Comparison of ENCODE assay signal across 16 cellular contexts in the genomic region with DNA sequence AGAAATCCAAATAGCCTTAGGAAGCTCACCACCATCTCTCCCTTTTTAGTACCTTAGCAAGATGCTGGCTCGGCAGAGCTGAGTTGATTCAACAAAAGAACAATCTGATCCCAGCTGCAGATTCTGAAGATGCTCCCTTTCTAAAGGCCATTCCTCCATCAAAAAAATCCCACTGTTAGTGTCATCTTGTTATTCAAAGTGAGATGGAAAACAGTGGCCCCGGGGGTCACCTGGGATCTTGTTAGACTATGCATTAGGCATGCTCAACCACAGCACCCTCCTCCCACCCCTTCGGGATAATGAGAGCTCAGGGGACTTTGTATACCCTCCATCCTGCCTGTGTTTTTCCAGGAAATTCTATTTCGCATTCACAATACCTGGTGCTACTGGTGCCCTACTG. TPM values are rescaled to one million over a fixed set of nuclear protein-coding genes. Genes with fewer than 3 reads are reported as not detected.
DNase-seq lines count a peak whose midpoint lies in the region; ATAC-seq, FAIRE-seq and TF ChIP-seq lines count a peak whose summit lies in the region.
"Had no signal": no experiment of that assay in that cellular context is flagged by ENCODE, and none has a peak within 500 bp of the region (broad histone marks: within the 10 kb centered on the region; RNA-seq: fewer than 3 reads in every experiment).

No MANE protein-coding gene starts in this region.

- peaks cover 51% of the 10 kb centered on the region for H3K79me2 ChIP-seq in HepG2 (ENCODE audit: insufficient read depth, low read length)
- H3K79me2 ChIP-seq in H1 (ENCODE audit: control insufficient read depth in 1 of 2, insufficient read depth in 2 of 2, low read length in 2 of 2), result peaks cover 18 to 70% of the 10 kb centered on the region in 2 experiments

- H3K9ac ChIP-seq in HepG2 (ENCODE audit: insufficient read depth, low read depth, low read length) (no peak overlapping the region), NT2/D1 (ENCODE audit: insufficient read length, low read depth) (no peak overlapping the region), H1 (replicated peaks in 1 of 4; ENCODE audit: extremely low read depth in 1 of 4, low read depth in 3 of 4, low read length in 3 of 4) (no peak overlapping the region)

- no peak overlapping the region for H3K14ac ChIP-seq in H1 (ENCODE audit: insufficient read length)

- DNase-seq in HepG2 (ENCODE audit: low spot score), result no peak
- DNase-seq in right lobe of liver, result no peak
- DNase-seq in NT2/D1 (ENCODE audit: low read depth, low spot score), result peak; percentile 78
- DNase-seq in H1 (ENCODE audit: low read depth in 1 of 2, low spot score in 2 of 2), result peak; percentile 47 to 62
- no peak for DNase-seq in stimulated activated naive CD8-positive, alpha-beta T cell treated with anti-CD3 and anti-CD28 coated beads, Interleukin-15, amount 100 ng/mL, for 72 hours
- no peak for DNase-seq in NCI-H82 treated with DMSO at 0.1 percent for 48 hours (lab: John Stamatoyannopoulos, UW; ENCODE audit: unreplicated experiment)
- DNase-seq in stimulated activated naive CD4-positive, alpha-beta T cell treated with Interleukin-2 at 50 U/mL for 16 hours (lab: John Stamatoyannopoulos, UW), result no peak
- DNase-seq in sigmoid colon, result no peak
- DNase-seq: activated CD4-positive, alpha-beta T cell treated with anti-CD3 and anti-CD28 coated beads for 4 hours; DMS79 treated with DMSO at 0.1 percent for 48 hours; Karpas-422; NCI-H187 treated with DMSO at 0.1 percent for 48 hours; stomach; SW 1271 had no signal

- in situ Hi-C loops in HepG2 (cut with HindIII; ENCODE audit: extremely low pct_ligation_motif_present, low pct_unique_long_range_greater_than_20kb), result no loop called here

- no peak for TF ChIP-seq EP300 in HepG2 (IDR thresholded peaks at IDR 0.05; ENCODE audit: low read depth in 2 of 2, low read length in 2 of 2)
- no peak for TF ChIP-seq EP300 in HepG2 (CRISPR knock-in tag; IDR thresholded peaks at IDR 0.05; ENCODE audit: borderline replicate concordance)
- TF ChIP-seq EP300 in H1 (IDR thresholded peaks at IDR 0.05; ENCODE audit: borderline replicate concordance in 1 of 2, low read depth in 2 of 2, low read length in 2 of 2), result no peak
- no peak for TF ChIP-seq EP300 in sigmoid colon (IDR thresholded peaks at IDR 0.05)

- intact Hi-C loops in HepG2 (cut with micrococcal nuclease; ENCODE audit: unreplicated experiment) (loop anchor here (10.0 kb wide), 1 partner anchor 113 kb away; no protein-coding TSS in a partner anchor), right lobe of liver (cut with DNase I) (no loop called here), sigmoid colon (cut with DNase I) (no loop called here)

- H2BK20ac ChIP-seq in H1 (ENCODE audit: low read length), result no peak overlapping the region

- H3K23ac ChIP-seq in H1 (ENCODE audit: insufficient read length), result no peak overlapping the region

- TF ChIP-seq RAD21 in HepG2 (CRISPR knock-in tag; IDR thresholded peaks at IDR 0.05), result no peak
- no peak for TF ChIP-seq RAD21 in H1 (IDR thresholded peaks at IDR 0.05 in 1 of 2, conservative IDR thresholded peaks at IDR 0.05 in 1 of 2; ENCODE audit: low read depth in 2 of 2, low read length in 2 of 2)

- peaks cover 0 to 31% of the 10 kb centered on the region in 2 experiments; a peak in 3 of 5 replicates for H3K36me3 ChIP-seq in HepG2 (replicated peaks in 1 of 2; ENCODE audit: control insufficient read depth in 1 of 2, insufficient read depth in 2 of 2, low read length in 2 of 2)
- no peaks in the 10 kb centered on the region for H3K36me3 ChIP-seq in right lobe of liver
- H3K36me3 ChIP-seq in NT2/D1 (ENCODE audit: insufficient read depth, insufficient read length, low read length), result peaks cover 39% of the 10 kb centered on the region
- peaks cover 5 to 38% (median 32%) of the 10 kb centered on the region in 4 experiments for H3K36me3 ChIP-seq in H1 (ENCODE audit: control insufficient read depth in 2 of 4, insufficient read depth in 4 of 4, low read length in 3 of 4)
- H3K36me3 ChIP-seq in sigmoid colon, result no peaks in the 10 kb centered on the region
- H3K36me3 ChIP-seq: right atrium auricular region had no signal

- H3K27me3 ChIP-seq in HepG2 (ENCODE audit: control insufficient read depth in 1 of 2, insufficient read depth in 2 of 2, low read length in 2 of 2) (no peaks in the 10 kb centered on the region; a peak in 1 of 5 replicates), right lobe of liver (no peaks in the 10 kb centered on the region), NT2/D1 (ENCODE audit: insufficient read depth, insufficient read length) (no peaks in the 10 kb centered on the region), H1 (replicated peaks in 1 of 4; ENCODE audit: control insufficient read depth in 3 of 4, extremely low read depth in 1 of 4, insufficient read depth in 3 of 4, low read length in 3 of 4) (no peaks in the 10 kb centered on the region), sigmoid colon (no peaks in the 10 kb centered on the region)
- H3K27me3 ChIP-seq: right atrium auricular region, stomach had no signal

- H4K20me1 ChIP-seq in HepG2 (ENCODE audit: insufficient read depth, low read length) (no peaks in the 10 kb centered on the region), H1 (replicated peaks in 1 of 2; ENCODE audit: control insufficient read depth in 1 of 2, insufficient read depth in 2 of 2, low read length in 2 of 2) (peaks cover 2 to 7% of the 10 kb centered on the region in 2 experiments)

- H2AFZ ChIP-seq in HepG2 (ENCODE audit: low read length) (no peak overlapping the region), H1 (ENCODE audit: low read length) (no peak overlapping the region)

- peaks cover 8% of the 10 kb centered on the region; the same call in 1 of the 2 replicates for H3K79me1 ChIP-seq in H1 (ENCODE audit: low read depth, low read length)

- FAIRE-seq in HepG2 (lab: Jason Lieb, UNC) (no peak), H1 (lab: Jason Lieb, UNC) (peak; percentile 72)
- FAIRE-seq: endometrium had no signal

- H3K4me2 ChIP-seq in HepG2 (ENCODE audit: low read depth, low read length), result 0 out of 2 replicates have a peak overlapping the region, but pooled peaks have one; percentile 82
- H3K4me2 ChIP-seq in H1 (ENCODE audit: insufficient read depth in 1 of 2, low read depth in 2 of 2, low read length in 2 of 2), result peak overlapping the region; percentile 83 to 99

- CTCF ChIA-PET in HepG2 (lab: Yijun Ruan, JAX; ENCODE audit: low intra/inter-chr PET ratio, low total read pairs), result no interaction called here
- CTCF ChIA-PET in H1 (lab: Charles Lee; ENCODE audit: partially characterized antibody), result no interaction called here

- no peak overlapping the region for H3K4ac ChIP-seq in H1 (replicated peaks; ENCODE audit: insufficient read length, low read depth, low read length)

- no peak overlapping the region for H4K8ac ChIP-seq in H1 (ENCODE audit: extremely low read depth, insufficient read depth, low read length)

- H2BK15ac ChIP-seq in H1 (ENCODE audit: low read length), result no peak overlapping the region

- H3K56ac ChIP-seq in H1 (replicated peaks; ENCODE audit: insufficient read length, low read depth, low read length), result no peak overlapping the region

- peak overlapping the region in 1 of 2 donors; percentile 54 for H3K27ac Mint-ChIP-seq in stimulated activated naive CD8-positive, alpha-beta T cell treated with anti-CD3 and anti-CD28 coated beads, Interleukin-15, amount 100 ng/mL, for 72 hours

- H3K4me3 Mint-ChIP-seq in stimulated activated naive CD8-positive, alpha-beta T cell treated with anti-CD3 and anti-CD28 coated beads, Interleukin-15, amount 100 ng/mL, for 72 hours, result peak overlapping the region; percentile 18 to 24

- 81% methylated on average over 4 of the region's 4 CpGs for WGBS in HepG2 (ENCODE audit: low lambda C conversion rate)
- WGBS in right lobe of liver (ENCODE audit: insufficient coverage, low coverage, low lambda C conversion rate, missing lambda C conversion rate), result 54% methylated on average over 4 of the region's 4 CpGs
- WGBS in H1 (ENCODE audit: extremely low coverage in 1 of 2, insufficient coverage in 1 of 2, insufficient read length in 1 of 2, insufficient replicate concordance in 2 of 2, low coverage in 1 of 2, low lambda C conversion rate in 2 of 2, missing lambda C conversion rate in 1 of 2), 2 experiments, result 10% methylated on average over 4 of the region's 4 CpGs; no CpG with 5 or more reads in 1 of the 2 experiments
- 75% methylated on average over 4 of the region's 4 CpGs for WGBS in sigmoid colon, 2 donors

- H2AK5ac ChIP-seq in H1 (ENCODE audit: low read depth, low read length), result no peak overlapping the region

- no peak overlapping the region for H3K18ac ChIP-seq in H1 (ENCODE audit: extremely low read depth, low read length)

- H2BK120ac ChIP-seq in H1 (replicated peaks; ENCODE audit: low read depth, low read length), result no peak overlapping the region

- TF ChIP-seq POLR2A in HepG2 (IDR thresholded peaks at IDR 0.05; ENCODE audit: insufficient read depth in 1 of 2, low read depth in 2 of 2, low read length in 2 of 2) (no peak), right lobe of liver (IDR thresholded peaks at IDR 0.05) (no peak), H1 (IDR thresholded peaks at IDR 0.05; ENCODE audit: control extremely low read depth in 1 of 2, low read depth in 2 of 2, low read length in 2 of 2) (no peak), sigmoid colon (IDR thresholded peaks at IDR 0.05) (no peak)

- no peak overlapping the region for H2BK5ac ChIP-seq in H1 (ENCODE audit: low read depth, low read length)

- H3K27me3 Mint-ChIP-seq in stimulated activated naive CD8-positive, alpha-beta T cell treated with anti-CD3 and anti-CD28 coated beads, Interleukin-15, amount 100 ng/mL, for 72 hours, result no peaks in the 10 kb centered on the region

- TF ChIP-seq CTCF in HepG2 (CRISPR knock-in tag; IDR thresholded peaks at IDR 0.05), result no peak
- no peak for TF ChIP-seq CTCF in right lobe of liver (IDR thresholded peaks at IDR 0.05)
- no peak for TF ChIP-seq CTCF in H1 (IDR thresholded peaks at IDR 0.05; ENCODE audit: control extremely low read depth in 1 of 3, insufficient read depth in 1 of 3, low read depth in 1 of 3, low read length in 3 of 3)
- TF ChIP-seq CTCF in sigmoid colon (IDR thresholded peaks at IDR 0.05), result no peak

- H3K4me1 Mint-ChIP-seq in stimulated activated naive CD8-positive, alpha-beta T cell treated with anti-CD3 and anti-CD28 coated beads, Interleukin-15, amount 100 ng/mL, for 72 hours, result peaks cover 54% of the 10 kb centered on the region

- BruUV-seq in HepG2 (replicated peaks; lab: Mats Ljungman, UMichigan), result no TSS peak

- peaks cover 46% of the 10 kb centered on the region for H3K4me1 ChIP-seq in HepG2 (ENCODE audit: insufficient read depth, low read length)
- no peaks in the 10 kb centered on the region for H3K4me1 ChIP-seq in right lobe of liver
- peaks cover 4% of the 10 kb centered on the region for H3K4me1 ChIP-seq in NT2/D1 (ENCODE audit: insufficient read depth, insufficient read length)
- H3K4me1 ChIP-seq in H1 (replicated peaks in 1 of 4; ENCODE audit: control insufficient read depth in 3 of 4, insufficient read depth in 4 of 4, low read length in 3 of 4), result peaks cover 6 to 20% (median 12%) of the 10 kb centered on the region in 4 experiments; a peak in 6 of 7 replicates
- peaks cover 0 to 18% (median 13%) of the 10 kb centered on the region in 4 donors for H3K4me1 ChIP-seq in sigmoid colon

- H3K27ac ChIP-seq in HepG2 (ENCODE audit: extremely low read length, insufficient read depth, low read length) (no peak overlapping the region), right lobe of liver (no peak overlapping the region), H1 (ENCODE audit: low read depth, low read length) (no peak overlapping the region), sigmoid colon (no peak overlapping the region)
- H3K27ac ChIP-seq: right atrium auricular region, stomach had no signal

- no peak overlapping the region for H3K4me3 ChIP-seq in HepG2 (replicated peaks in 1 of 3; ENCODE audit: insufficient read depth in 1 of 3, low read depth in 2 of 3, low read length in 3 of 3)
- H3K4me3 ChIP-seq in right lobe of liver, result no peak overlapping the region
- no peak overlapping the region for H3K4me3 ChIP-seq in NT2/D1 (ENCODE audit: insufficient read length, low read depth)
- peak overlapping the region; percentile 7 to 96 (median 42); a peak in 6 of 8 replicates for H3K4me3 ChIP-seq in H1 (ENCODE audit: extremely low read depth in 1 of 4, insufficient read depth in 2 of 4, low read depth in 3 of 4, low read length in 4 of 4)
- H3K4me3 ChIP-seq in sigmoid colon, result no peak overlapping the region
- H3K4me3 ChIP-seq: right atrium auricular region, stomach had no signal

- ATAC-seq in HepG2, result no peak
- ATAC-seq in right lobe of liver, result no peak
- no peak for ATAC-seq in stimulated activated naive CD8-positive, alpha-beta T cell treated with anti-CD3 and anti-CD28 coated beads, Interleukin-15, amount 100 ng/mL, for 72 hours

- peak overlapping the region; percentile 54 for H4K5ac ChIP-seq in H1 (ENCODE audit: insufficient read length, low read depth, low read length)

- POLR2A ChIA-PET in HepG2 (lab: Yijun Ruan, JAX), result no interaction called here
- POLR2A ChIA-PET in H1 (lab: Charles Lee; ENCODE audit: partially characterized antibody), result interaction anchor here (1.2 to 1.7 kb wide), 2 partner anchors 28 to 45 kb away, joined by 3 read pairs; no protein-coding TSS in a partner anchor

- H2BK12ac ChIP-seq in H1 (ENCODE audit: low read depth, low read length), result no peak overlapping the region

- H3K9me3 Mint-ChIP-seq in stimulated activated naive CD8-positive, alpha-beta T cell treated with anti-CD3 and anti-CD28 coated beads, Interleukin-15, amount 100 ng/mL, for 72 hours, result peaks cover 0 to under 1% of the 10 kb centered on the region in 2 donors

- H3K9me3 ChIP-seq in HepG2 (ENCODE audit: low read length) (no peaks in the 10 kb centered on the region), right lobe of liver (no peaks in the 10 kb centered on the region), NT2/D1 (ENCODE audit: insufficient read depth, low read length) (peaks cover 2% of the 10 kb centered on the region; the same call in 1 of the 2 replicates), H1 (ENCODE audit: insufficient read depth in 2 of 2, low read depth in 1 of 2, low read length in 1 of 2) (no peaks in the 10 kb centered on the region), sigmoid colon (no peaks in the 10 kb centered on the region)
- H3K9me3 ChIP-seq: right atrium auricular region had no signal

- H4K91ac ChIP-seq in H1 (replicated peaks; ENCODE audit: insufficient read length, low read length), result no peak overlapping the region

- H3K23me2 ChIP-seq in H1 (ENCODE audit: low read depth, low read length), result peaks cover 6% of the 10 kb centered on the region; the same call in 1 of the 2 replicates

RNA-seq across cellular contexts. Expression of a gene that starts 2.4 kb away (rescaled TPM):
- 30.7 and 46.3 TPM in 2 replicates for total RNA-seq in HepG2 (2016; rRNA removed; fragmentation: Illumina TruSeq; extraction: Trizol)
- 4.3 and 4.9 TPM in 2 replicates for total RNA-seq in HepG2 (2016; cell fraction: cytosol; rRNA removed; fragmentation: Illumina TruSeq; extraction: Trizol; ENCODE audit: low read depth)
- 31.3 and 48.9 TPM in 2 replicates for total RNA-seq in HepG2 (2016; cell fraction: insoluble cytoplasmic fraction; rRNA removed; fragmentation: Illumina TruSeq; extraction: Trizol)
- 10.3 and 10.6 TPM in 2 replicates for total RNA-seq in HepG2 (2016; cell fraction: membrane; rRNA removed; fragmentation: Illumina TruSeq; extraction: Trizol)
- 33.8 and 35.6 TPM in 2 replicates for total RNA-seq in HepG2 (2016; cell fraction: nucleus; rRNA removed; fragmentation: Illumina TruSeq; extraction: Trizol)
- polyA plus RNA-seq in HepG2 (2011; rRNA removed), result 10.4 and 15.1 TPM in 2 replicates
- polyA plus RNA-seq in HepG2 (2011; cell fraction: cytosol; rRNA removed), result 10.6 and 12.1 TPM in 2 replicates
- polyA plus RNA-seq in HepG2 (2011; cell fraction: nucleus; rRNA removed), result 14.6 and 15.9 TPM in 2 replicates
- 9.7 and 17.7 TPM in 2 replicates for polyA plus RNA-seq in HepG2 (2012)
- polyA plus RNA-seq in HepG2 (2016; cell fraction: cytosol; fragmentation: Illumina TruSeq; extraction: Trizol; ENCODE audit: low read depth), result 0.87 and 1.1 TPM in 2 replicates
- 41.4 and 43.6 TPM in 2 replicates for polyA plus RNA-seq in HepG2 (2016; cell fraction: insoluble cytoplasmic fraction; fragmentation: Illumina TruSeq; extraction: Trizol; ENCODE audit: low read depth)
- 3.0 and 3.9 TPM in 2 replicates for polyA plus RNA-seq in HepG2 (2016; cell fraction: membrane; fragmentation: Illumina TruSeq; extraction: Trizol; ENCODE audit: low read depth)
- 40.5 and 41.8 TPM in 2 replicates for polyA plus RNA-seq in HepG2 (2016; cell fraction: nucleus; fragmentation: Illumina TruSeq; extraction: Trizol; ENCODE audit: insufficient read depth, low read depth)
- polyA minus RNA-seq in HepG2 (2011; rRNA and poly(A)+ RNA removed; ENCODE audit: low replicate concordance), result 50.3 and 124 TPM in 2 replicates
- polyA minus RNA-seq in HepG2 (2011; cell fraction: cytosol; rRNA and poly(A)+ RNA removed), result 9.1 and 16.4 TPM in 2 replicates
- polyA minus RNA-seq in HepG2 (2011; cell fraction: nucleus; rRNA and poly(A)+ RNA removed), result 27.6 and 33.7 TPM in 2 replicates
- total RNA-seq in right lobe of liver, result 1 to 10 TPM; 2.7 to 4.8 (median 4.2) TPM
- total RNA-seq in H1 (2021; fragmentation: NEBNext Ultra II Directional; extraction: Animal tissue kit (Norgen Biotek cat#: 25700)), result 119 and 125 TPM in 2 replicates
- 49.9 and 50.1 TPM in 2 replicates for polyA plus RNA-seq in H1 (2011; rRNA removed)
- polyA plus RNA-seq in H1 (2011; cell fraction: cytosol; rRNA removed), result 83.7 TPM
- 66.1 TPM for polyA plus RNA-seq in H1 (2011; cell fraction: nucleus; rRNA removed)
- polyA plus RNA-seq in H1 (2012, experiment 1 of 2), result 106 to 137 TPM (median 113 TPM) in 4 replicates
- polyA plus RNA-seq in H1 (2012, experiment 2 of 2), result 7.3 TPM
- polyA plus RNA-seq in H1 (2013, experiment 1 of 2), result 36.6 TPM
- polyA plus RNA-seq in H1 (2013, experiment 2 of 2), result 39.2 TPM
- polyA minus RNA-seq in H1 (2011; rRNA and poly(A)+ RNA removed), result 167 and 172 TPM in 2 replicates
- polyA minus RNA-seq in H1 (2011; cell fraction: cytosol; rRNA and poly(A)+ RNA removed), result 79.4 TPM
- polyA minus RNA-seq in H1 (2011; cell fraction: nucleus; rRNA and poly(A)+ RNA removed), result 106 TPM
- 1 to 10 TPM; 3.0 to 7.1 (median 5.1) TPM for total RNA-seq in sigmoid colon
- 10 to 100 TPM in 1 of 3 donors, 1 to 10 TPM in 2; 1.2 to 11.5 (median 4.2) TPM for polyA plus RNA-seq in sigmoid colon

Comparison
In these comparisons a context has a peak if more than half of its experiments do, and no peak if none do; other contexts are left out.
1. DNase-seq: peak in NT2/D1 (single experiment) and H1 (2 of 2); none in HepG2 (single experiment), right lobe of liver (0 of 3), stimulated activated naive CD8-positive, alpha-beta T cell treated with anti-CD3 and anti-CD28 coated beads, Interleukin-15, amount 100 ng/mL, for 72 hours (0 of 2), NCI-H82 treated with DMSO at 0.1 percent for 48 hours (single experiment), stimulated activated naive CD4-positive, alpha-beta T cell treated with Interleukin-2 at 50 U/mL for 16 hours (single experiment) and sigmoid colon (single experiment).
2. H3K4me3 ChIP-seq: peak in H1 (4 of 4); none in HepG2 (0 of 3), right lobe of liver (0 of 3), NT2/D1 (single experiment) and sigmoid colon (0 of 4).